In genomic region chr5:149804478-149805450, GRCh38 we compare ENCODE assay signal across 2 cellular contexts.
TF ChIP-seq lines count a peak whose summit lies in the region.

No MANE protein-coding gene starts in this region.

TF ChIP-seq in HEK293, 187 proteins besides CTCF, POLR2A, EP300 and RAD21 (continued from another document and continues in another):
- TF ChIP-seq ZNF398 (tag by site-specific recombination; IDR thresholded peaks at IDR 0.05) (0 out of 2 replicates have a peak, but pooled peaks have one; percentile 7), ZNF214 (tag by site-specific recombination; IDR thresholded peaks at IDR 0.05; ENCODE audit: borderline replicate concordance) (no peak), ZNF148 (tag by site-specific recombination; IDR thresholded peaks at IDR 0.05; ENCODE audit: borderline replicate concordance) (no peak), ZNF221 (tag by site-specific recombination; IDR thresholded peaks at IDR 0.05; ENCODE audit: borderline replicate concordance) (no peak), GLI2 (tag by site-specific recombination; IDR thresholded peaks at IDR 0.05; ENCODE audit: borderline replicate concordance, low read depth) (no peak), OVOL3 (tag by site-specific recombination; IDR thresholded peaks at IDR 0.05) (no peak), ZIC2 (tag by site-specific recombination; IDR thresholded peaks at IDR 0.05) (peak; percentile 86), SP3 (tag by site-specific recombination; IDR thresholded peaks at IDR 0.05) (no peak), ZNF629 (tag by site-specific recombination; IDR thresholded peaks at IDR 0.05) (0 out of 2 replicates have a peak, but pooled peaks have one; percentile 23), ZNF133 (tag by site-specific recombination; IDR thresholded peaks at IDR 0.05) (no peak), ATF2 (tag by site-specific recombination; IDR thresholded peaks at IDR 0.05; ENCODE audit: low read depth) (0 out of 2 replicates have a peak, but pooled peaks have one; percentile 17), ZNF18 (tag by site-specific recombination; IDR thresholded peaks at IDR 0.05) (no peak), ZFHX2 (tag by site-specific recombination; conservative IDR thresholded peaks at IDR 0.05) (peak; percentile 27; the same call in 1 of the 2 replicates), ZNF140 (tag by site-specific recombination; IDR thresholded peaks at IDR 0.05) (no peak), ZNF112 (tag by site-specific recombination; IDR thresholded peaks at IDR 0.05) (no peak), KLF9 (tag by site-specific recombination; IDR thresholded peaks at IDR 0.05; ENCODE audit: low read depth) (no peak)
- TF ChIP-seq, protein P1, sequence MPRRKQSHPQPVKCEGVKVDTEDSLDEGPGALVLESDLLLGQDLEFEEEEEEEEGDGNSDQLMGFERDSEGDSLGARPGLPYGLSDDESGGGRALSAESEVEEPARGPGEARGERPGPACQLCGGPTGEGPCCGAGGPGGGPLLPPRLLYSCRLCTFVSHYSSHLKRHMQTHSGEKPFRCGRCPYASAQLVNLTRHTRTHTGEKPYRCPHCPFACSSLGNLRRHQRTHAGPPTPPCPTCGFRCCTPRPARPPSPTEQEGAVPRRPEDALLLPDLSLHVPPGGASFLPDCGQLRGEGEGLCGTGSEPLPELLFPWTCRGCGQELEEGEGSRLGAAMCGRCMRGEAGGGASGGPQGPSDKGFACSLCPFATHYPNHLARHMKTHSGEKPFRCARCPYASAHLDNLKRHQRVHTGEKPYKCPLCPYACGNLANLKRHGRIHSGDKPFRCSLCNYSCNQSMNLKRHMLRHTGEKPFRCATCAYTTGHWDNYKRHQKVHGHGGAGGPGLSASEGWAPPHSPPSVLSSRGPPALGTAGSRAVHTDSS (tag by site-specific recombination; IDR thresholded peaks at IDR 0.05) = no peak
- TF ChIP-seq, protein P2, sequence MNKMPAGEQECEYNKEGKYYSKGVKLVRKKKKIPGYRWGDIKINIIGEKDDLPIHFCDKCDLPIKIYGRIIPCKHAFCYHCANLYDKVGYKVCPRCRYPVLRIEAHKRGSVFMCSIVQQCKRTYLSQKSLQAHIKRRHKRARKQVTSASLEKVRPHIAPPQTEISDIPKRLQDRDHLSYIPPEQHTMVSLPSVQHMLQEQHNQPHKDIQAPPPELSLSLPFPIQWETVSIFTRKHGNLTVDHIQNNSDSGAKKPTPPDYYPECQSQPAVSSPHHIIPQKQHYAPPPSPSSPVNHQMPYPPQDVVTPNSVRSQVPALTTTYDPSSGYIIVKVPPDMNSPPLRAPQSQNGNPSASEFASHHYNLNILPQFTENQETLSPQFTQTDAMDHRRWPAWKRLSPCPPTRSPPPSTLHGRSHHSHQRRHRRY (tag by site-specific recombination; IDR thresholded peaks at IDR 0.05) = no peak

TF ChIP-seq in K562, 482 proteins besides CTCF, POLR2A, EP300 and RAD21 (continued from another document and continues in another):
- TF ChIP-seq, protein P3, sequence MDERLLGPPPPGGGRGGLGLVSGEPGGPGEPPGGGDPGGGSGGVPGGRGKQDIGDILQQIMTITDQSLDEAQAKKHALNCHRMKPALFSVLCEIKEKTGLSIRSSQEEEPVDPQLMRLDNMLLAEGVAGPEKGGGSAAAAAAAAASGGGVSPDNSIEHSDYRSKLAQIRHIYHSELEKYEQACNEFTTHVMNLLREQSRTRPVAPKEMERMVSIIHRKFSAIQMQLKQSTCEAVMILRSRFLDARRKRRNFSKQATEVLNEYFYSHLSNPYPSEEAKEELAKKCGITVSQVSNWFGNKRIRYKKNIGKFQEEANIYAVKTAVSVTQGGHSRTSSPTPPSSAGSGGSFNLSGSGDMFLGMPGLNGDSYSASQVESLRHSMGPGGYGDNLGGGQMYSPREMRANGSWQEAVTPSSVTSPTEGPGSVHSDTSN (CRISPR knock-in tag; IDR thresholded peaks at IDR 0.05; ENCODE audit: low read depth) = no peak
- TF ChIP-seq, protein P3 (tag; conservative IDR thresholded peaks at IDR 0.05; ENCODE audit: low read depth) = no peak
- TF ChIP-seq, protein P4, sequence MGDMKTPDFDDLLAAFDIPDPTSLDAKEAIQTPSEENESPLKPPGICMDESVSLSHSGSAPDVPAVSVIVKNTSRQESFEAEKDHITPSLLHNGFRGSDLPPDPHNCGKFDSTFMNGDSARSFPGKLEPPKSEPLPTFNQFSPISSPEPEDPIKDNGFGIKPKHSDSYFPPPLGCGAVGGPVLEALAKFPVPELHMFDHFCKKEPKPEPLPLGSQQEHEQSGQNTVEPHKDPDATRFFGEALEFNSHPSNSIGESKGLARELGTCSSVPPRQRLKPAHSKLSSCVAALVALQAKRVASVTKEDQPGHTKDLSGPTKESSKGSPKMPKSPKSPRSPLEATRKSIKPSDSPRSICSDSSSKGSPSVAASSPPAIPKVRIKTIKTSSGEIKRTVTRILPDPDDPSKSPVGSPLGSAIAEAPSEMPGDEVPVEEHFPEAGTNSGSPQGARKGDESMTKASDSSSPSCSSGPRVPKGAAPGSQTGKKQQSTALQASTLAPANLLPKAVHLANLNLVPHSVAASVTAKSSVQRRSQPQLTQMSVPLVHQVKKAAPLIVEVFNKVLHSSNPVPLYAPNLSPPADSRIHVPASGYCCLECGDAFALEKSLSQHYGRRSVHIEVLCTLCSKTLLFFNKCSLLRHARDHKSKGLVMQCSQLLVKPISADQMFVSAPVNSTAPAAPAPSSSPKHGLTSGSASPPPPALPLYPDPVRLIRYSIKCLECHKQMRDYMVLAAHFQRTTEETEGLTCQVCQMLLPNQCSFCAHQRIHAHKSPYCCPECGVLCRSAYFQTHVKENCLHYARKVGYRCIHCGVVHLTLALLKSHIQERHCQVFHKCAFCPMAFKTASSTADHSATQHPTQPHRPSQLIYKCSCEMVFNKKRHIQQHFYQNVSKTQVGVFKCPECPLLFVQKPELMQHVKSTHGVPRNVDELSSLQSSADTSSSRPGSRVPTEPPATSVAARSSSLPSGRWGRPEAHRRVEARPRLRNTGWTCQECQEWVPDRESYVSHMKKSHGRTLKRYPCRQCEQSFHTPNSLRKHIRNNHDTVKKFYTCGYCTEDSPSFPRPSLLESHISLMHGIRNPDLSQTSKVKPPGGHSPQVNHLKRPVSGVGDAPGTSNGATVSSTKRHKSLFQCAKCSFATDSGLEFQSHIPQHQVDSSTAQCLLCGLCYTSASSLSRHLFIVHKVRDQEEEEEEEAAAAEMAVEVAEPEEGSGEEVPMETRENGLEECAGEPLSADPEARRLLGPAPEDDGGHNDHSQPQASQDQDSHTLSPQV (IDR thresholded peaks at IDR 0.05) = 0 out of 2 replicates have a peak, but pooled peaks have one; percentile 10
- no peak for TF ChIP-seq MTA3 (IDR thresholded peaks at IDR 0.05; ENCODE audit: borderline replicate concordance)
- no peak for TF ChIP-seq ZNF785 (CRISPR knock-in tag; IDR thresholded peaks at IDR 0.05)
- no peak for TF ChIP-seq ZNF24 (IDR thresholded peaks at IDR 0.05)
- TF ChIP-seq GMEB1 (CRISPR knock-in tag; IDR thresholded peaks at IDR 0.05) = no peak
- no peak for TF ChIP-seq JUN (IDR thresholded peaks at IDR 0.05; ENCODE audit: borderline replicate concordance, low read depth, low read length)
- TF ChIP-seq JUN (CRISPR knock-in tag; IDR thresholded peaks at IDR 0.05; ENCODE audit: borderline replicate concordance) = no peak
- no peak for TF ChIP-seq TOE1 (IDR thresholded peaks at IDR 0.05; ENCODE audit: borderline replicate concordance)
- TF ChIP-seq TOE1 (CRISPR knock-in tag; IDR thresholded peaks at IDR 0.05; ENCODE audit: borderline replicate concordance, low read depth) = no peak
- TF ChIP-seq SNRNP70 (optimal IDR thresholded peaks at IDR 0.05; ENCODE audit: low read depth, low read length) = no peak
- TF ChIP-seq ADNP (tag; IDR thresholded peaks at IDR 0.05) = no peak
- peak; percentile 56; the same call in 1 of the 2 replicates for TF ChIP-seq TFAP4 (CRISPR knock-in tag; IDR thresholded peaks at IDR 0.05; ENCODE audit: borderline replicate concordance)
- TF ChIP-seq, protein P5, sequence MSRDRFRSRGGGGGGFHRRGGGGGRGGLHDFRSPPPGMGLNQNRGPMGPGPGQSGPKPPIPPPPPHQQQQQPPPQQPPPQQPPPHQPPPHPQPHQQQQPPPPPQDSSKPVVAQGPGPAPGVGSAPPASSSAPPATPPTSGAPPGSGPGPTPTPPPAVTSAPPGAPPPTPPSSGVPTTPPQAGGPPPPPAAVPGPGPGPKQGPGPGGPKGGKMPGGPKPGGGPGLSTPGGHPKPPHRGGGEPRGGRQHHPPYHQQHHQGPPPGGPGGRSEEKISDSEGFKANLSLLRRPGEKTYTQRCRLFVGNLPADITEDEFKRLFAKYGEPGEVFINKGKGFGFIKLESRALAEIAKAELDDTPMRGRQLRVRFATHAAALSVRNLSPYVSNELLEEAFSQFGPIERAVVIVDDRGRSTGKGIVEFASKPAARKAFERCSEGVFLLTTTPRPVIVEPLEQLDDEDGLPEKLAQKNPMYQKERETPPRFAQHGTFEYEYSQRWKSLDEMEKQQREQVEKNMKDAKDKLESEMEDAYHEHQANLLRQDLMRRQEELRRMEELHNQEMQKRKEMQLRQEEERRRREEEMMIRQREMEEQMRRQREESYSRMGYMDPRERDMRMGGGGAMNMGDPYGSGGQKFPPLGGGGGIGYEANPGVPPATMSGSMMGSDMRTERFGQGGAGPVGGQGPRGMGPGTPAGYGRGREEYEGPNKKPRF (IDR thresholded peaks at IDR 0.05; ENCODE audit: low read depth, low read length) = no peak
- no peak for TF ChIP-seq TARDBP (IDR thresholded peaks at IDR 0.05)
- no peak for TF ChIP-seq ZNF766 (CRISPR knock-in tag; conservative IDR thresholded peaks at IDR 0.05)
- TF ChIP-seq GABPA (tag; conservative IDR thresholded peaks at IDR 0.05; ENCODE audit: low read depth) = 0 out of 2 replicates have a peak, but pooled peaks have one; percentile 0
- TF ChIP-seq, protein P6, sequence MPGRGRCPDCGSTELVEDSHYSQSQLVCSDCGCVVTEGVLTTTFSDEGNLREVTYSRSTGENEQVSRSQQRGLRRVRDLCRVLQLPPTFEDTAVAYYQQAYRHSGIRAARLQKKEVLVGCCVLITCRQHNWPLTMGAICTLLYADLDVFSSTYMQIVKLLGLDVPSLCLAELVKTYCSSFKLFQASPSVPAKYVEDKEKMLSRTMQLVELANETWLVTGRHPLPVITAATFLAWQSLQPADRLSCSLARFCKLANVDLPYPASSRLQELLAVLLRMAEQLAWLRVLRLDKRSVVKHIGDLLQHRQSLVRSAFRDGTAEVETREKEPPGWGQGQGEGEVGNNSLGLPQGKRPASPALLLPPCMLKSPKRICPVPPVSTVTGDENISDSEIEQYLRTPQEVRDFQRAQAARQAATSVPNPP (IDR thresholded peaks at IDR 0.05; ENCODE audit: borderline replicate concordance, insufficient read depth, insufficient read length) = no peak
- TF ChIP-seq, protein P7, sequence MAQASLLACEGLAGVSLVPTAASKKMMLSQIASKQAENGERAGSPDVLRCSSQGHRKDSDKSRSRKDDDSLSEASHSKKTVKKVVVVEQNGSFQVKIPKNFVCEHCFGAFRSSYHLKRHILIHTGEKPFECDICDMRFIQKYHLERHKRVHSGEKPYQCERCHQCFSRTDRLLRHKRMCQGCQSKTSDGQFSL (CRISPR knock-in tag; IDR thresholded peaks at IDR 0.05) = no peak
- TF ChIP-seq, protein P7 (tag; IDR thresholded peaks at IDR 0.05) = no peak
- no peak for TF ChIP-seq CCNT2 (IDR thresholded peaks at IDR 0.05; ENCODE audit: borderline replicate concordance, extremely low read depth, insufficient read length, low read depth, low read length)
- TF ChIP-seq SP2 (IDR thresholded peaks at IDR 0.05; ENCODE audit: extremely low read depth, low read depth, low read length, poor library complexity, severe bottlenecking) = no peak
- no peak for TF ChIP-seq FUS (optimal IDR thresholded peaks at IDR 0.05; ENCODE audit: low read depth, low read length)
- 0 out of 2 replicates have a peak, but pooled peaks have one; percentile 39 for TF ChIP-seq SMAD4 (CRISPR knock-in tag; conservative IDR thresholded peaks at IDR 0.05)
- TF ChIP-seq, protein P8, sequence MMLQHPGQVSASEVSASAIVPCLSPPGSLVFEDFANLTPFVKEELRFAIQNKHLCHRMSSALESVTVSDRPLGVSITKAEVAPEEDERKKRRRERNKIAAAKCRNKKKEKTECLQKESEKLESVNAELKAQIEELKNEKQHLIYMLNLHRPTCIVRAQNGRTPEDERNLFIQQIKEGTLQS (IDR thresholded peaks at IDR 0.05) = peak; percentile 65
- TF ChIP-seq, protein P8 (CRISPR knock-in tag; conservative IDR thresholded peaks at IDR 0.05) = no peak
- TF ChIP-seq, protein P9, sequence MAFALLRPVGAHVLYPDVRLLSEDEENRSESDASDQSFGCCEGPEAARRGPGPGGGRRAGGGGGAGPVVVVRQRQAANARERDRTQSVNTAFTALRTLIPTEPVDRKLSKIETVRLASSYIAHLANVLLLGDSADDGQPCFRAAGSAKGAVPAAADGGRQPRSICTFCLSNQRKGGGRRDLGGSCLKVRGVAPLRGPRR (CRISPR knock-in tag; IDR thresholded peaks at IDR 0.05) = no peak
- TF ChIP-seq RBM25 (IDR thresholded peaks at IDR 0.05; ENCODE audit: low read depth, low read length, severe bottlenecking) = no peak
